14 cellular contexts compared by ENCODE assay signal in genomic region chr2:25000503-25001328, GRCh38. TPM values are rescaled to one million over a fixed set of nuclear protein-coding genes. Genes with fewer than 3 reads are reported as not detected.
DNase-seq lines count a peak whose midpoint lies in the region; ATAC-seq and TF ChIP-seq lines count a peak whose summit lies in the region.
"Had no signal": no experiment of that assay in that cellular context is flagged by ENCODE, and none has a peak within 500 bp of the region (broad histone marks: within the 10 kb centered on the region; RNA-seq: fewer than 3 reads in every experiment).

No MANE protein-coding gene starts in this region.

- H3K36me3 ChIP-seq in BE2C = no peaks in the 10 kb centered on the region

- no peak for TF ChIP-seq CTCF in BE2C (IDR thresholded peaks at IDR 0.05; ENCODE audit: low read depth, low read length)

- no peak overlapping the region for H3K4me3 ChIP-seq in BE2C (ENCODE audit: low read depth, low read length)

- H3K9me3 ChIP-seq in BE2C = no peaks in the 10 kb centered on the region

- peaks cover 7% of the 10 kb centered on the region for H3K4me1 ChIP-seq in BE2C

- peak overlapping the region; percentile 87 for H3K27ac ChIP-seq in cingulate gyrus (ENCODE audit: low read depth, low read length)
- H3K27ac ChIP-seq: C4-2B had no signal

- DNase-seq in BE2C (peak; percentile 27), NCI-H69 (lab: John Stamatoyannopoulos, UW) (peak; percentile 38), nucleus accumbens (lab: John Stamatoyannopoulos, UW) (peak in 29 of 56 donors; percentile 4 to 66 (median 20)), cerebellum (ENCODE audit: low spot score) (no peak), SKM-1 treated with dmso at 0.1 percent for 144 hours (lab: John Stamatoyannopoulos, UW; ENCODE audit: unreplicated experiment) (no peak), dermis blood vessel endothelial cell (no peak)
- DNase-seq: NCI-H1694 treated with DMSO at 0.1 percent for 48 hours; retina; SHP77 treated with DMSO at 0.1 percent for 48 hours; stimulated activated naive CD4-positive, alpha-beta T cell treated with Interleukin-2 at 50 U/mL for 16 hours had no signal

- no peaks in the 10 kb centered on the region for H3K27me3 ChIP-seq in BE2C

- no peak for ATAC-seq in HG02642 (IDR thresholded peaks at IDR 0.05; ENCODE audit: poor library complexity, unreplicated experiment)
- ATAC-seq: activated naive CD4-positive, alpha-beta T cell treated with anti-CD3 and anti-CD28 coated beads, Interleukin-2, amount 50 U/mL, for 72 hours had no signal

RNA-seq across cellular contexts. Expression of gene DNAJC27, which starts 29.0 kb away (rescaled TPM):
- polyA plus RNA-seq in BE2C (2012; ENCODE audit: insufficient read depth, insufficient read length, low read depth) = 2.2 TPM
- 13.1 TPM for total RNA-seq in cerebellum
- 4.3 and 5.3 TPM in 2 replicates for total RNA-seq in dermis blood vessel endothelial cell

RNA-seq across cellular contexts. Expression of gene EFR3B, which starts 41.2 kb away (rescaled TPM):
- 0.86 TPM for polyA plus RNA-seq in BE2C (2012; ENCODE audit: insufficient read depth, insufficient read length, low read depth)
- total RNA-seq in cerebellum (31.9 TPM), dermis blood vessel endothelial cell (1.3 and 2.0 TPM in 2 replicates)

Comparison
In these comparisons a context has a peak if more than half of its experiments do, and no peak if none do; other contexts are left out.
1. DNase-seq: peak in BE2C (single experiment), NCI-H69 (single experiment) and nucleus accumbens (29 of 56); none in cerebellum (single experiment), SKM-1 treated with dmso at 0.1 percent for 144 hours (single experiment) and dermis blood vessel endothelial cell (single experiment).
2. RNA of gene EFR3B, which starts 41.2 kb away (total RNA-seq): 31.9 TPM in cerebellum (single experiment); 1.3 to 2.0 TPM in dermis blood vessel endothelial cell; every median in the first group is over 10 times any median in the second.